ENCODE assay signal across 10 cellular contexts in genomic region chr18:5543036-5543671, GRCh38. TPM values are rescaled to one million over a fixed set of nuclear protein-coding genes. Genes with fewer than 3 reads are reported as not detected.
DNase-seq lines count a peak whose midpoint lies in the region; ATAC-seq and TF ChIP-seq lines count a peak whose summit lies in the region.
"Had no signal": no experiment of that assay in that cellular context is flagged by ENCODE, and none has a peak within 500 bp of the region (broad histone marks: within the 10 kb centered on the region; RNA-seq: fewer than 3 reads in every experiment).

No MANE protein-coding gene starts in this region.

- WGBS in suprapubic skin: no CpG with 5 or more reads among the region's 82 CpGs

- ATAC-seq in GM18870 (IDR thresholded peaks at IDR 0.05; ENCODE audit: unreplicated experiment): no peak
- ATAC-seq in HG03571 (IDR thresholded peaks at IDR 0.05; ENCODE audit: unreplicated experiment): no peak

- H3K36me3 ChIP-seq in suprapubic skin: no peaks in the 10 kb centered on the region

- TF ChIP-seq POLR2A in suprapubic skin (IDR thresholded peaks at IDR 0.05): no peak

- no peaks in the 10 kb centered on the region for H3K9me3 ChIP-seq in suprapubic skin

- peak overlapping the region; percentile 86 for H3K27ac ChIP-seq in suprapubic skin

- TF ChIP-seq EP300 in suprapubic skin (IDR thresholded peaks at IDR 0.05): no peak

- peaks cover 14% of the 10 kb centered on the region for H3K4me1 ChIP-seq in suprapubic skin

- no peak for TF ChIP-seq CTCF in cardiac fibroblast (IDR thresholded peaks at IDR 0.05; ENCODE audit: low read depth, low read length)
- no peak for TF ChIP-seq CTCF in suprapubic skin (IDR thresholded peaks at IDR 0.05)

- H3K4me3 ChIP-seq in cardiac fibroblast (replicated peaks in 1 of 2; ENCODE audit: low read depth in 2 of 2, low read length in 2 of 2) (peak overlapping the region; percentile 64 to 66), suprapubic skin (peak overlapping the region; percentile 72)

- DNase-seq in NCI-H2081 (lab: John Stamatoyannopoulos, UW): peak; percentile 28 to 49
- DNase-seq in NCI-H2081 treated with DMSO at 0.1 percent for 48 hours (lab: John Stamatoyannopoulos, UW): no peak
- DNase-seq in cardiac fibroblast (ENCODE audit: low read depth in 2 of 2): no peak
- peak; percentile 28 for DNase-seq in kidney tubule cell (ENCODE audit: low spot score)
- no peak for DNase-seq in suprapubic skin (ENCODE audit: low spot score in 2 of 2)
- no peak for DNase-seq in NCI-H187 treated with DMSO at 0.1 percent for 48 hours (lab: John Stamatoyannopoulos, UW)
- DNase-seq: AML-193, OCI-M1 had no signal

- peaks cover 11% of the 10 kb centered on the region for H3K27me3 ChIP-seq in suprapubic skin

RNA-seq across cellular contexts. Expression of gene EPB41L3, which starts 0.6 kb away (rescaled TPM):
- 10 to 100 TPM in 3 of 4 donors, 1 to 10 TPM in 1; 9.6 to 37.0 (median 13.5) TPM for total RNA-seq in suprapubic skin

Comparison
In these comparisons a context has a peak if more than half of its experiments do, and no peak if none do; other contexts are left out.
1. DNase-seq: peak in NCI-H2081 (2 of 2) and kidney tubule cell (single experiment); none in NCI-H2081 treated with DMSO at 0.1 percent for 48 hours (single experiment), cardiac fibroblast (0 of 2), suprapubic skin (0 of 2) and NCI-H187 treated with DMSO at 0.1 percent for 48 hours (single experiment).